Comparison of ENCODE assay signal across 1 cellular context in genomic region chr15:78024141-78024567, GRCh38.
TF ChIP-seq lines count a peak whose summit lies in the region.

No MANE protein-coding gene starts in this region.

TF ChIP-seq in IMR-90, 13 proteins besides CTCF, POLR2A, EP300 and RAD21:
- TF ChIP-seq SMC3 (IDR thresholded peaks at IDR 0.05; ENCODE audit: low read depth, low read length) (no peak), MAFK (IDR thresholded peaks at IDR 0.05; ENCODE audit: low read depth, low read length) (no peak), RFX5 (IDR thresholded peaks at IDR 0.05; ENCODE audit: low read depth, low read length) (no peak), FOS (IDR thresholded peaks at IDR 0.05; ENCODE audit: low read depth, low read length) (no peak), USF2 (IDR thresholded peaks at IDR 0.05; ENCODE audit: low read depth, low read length) (no peak), RCOR1 (IDR thresholded peaks at IDR 0.05; ENCODE audit: insufficient replicate concordance, low read length) (no peak)
- TF ChIP-seq, protein P1, sequence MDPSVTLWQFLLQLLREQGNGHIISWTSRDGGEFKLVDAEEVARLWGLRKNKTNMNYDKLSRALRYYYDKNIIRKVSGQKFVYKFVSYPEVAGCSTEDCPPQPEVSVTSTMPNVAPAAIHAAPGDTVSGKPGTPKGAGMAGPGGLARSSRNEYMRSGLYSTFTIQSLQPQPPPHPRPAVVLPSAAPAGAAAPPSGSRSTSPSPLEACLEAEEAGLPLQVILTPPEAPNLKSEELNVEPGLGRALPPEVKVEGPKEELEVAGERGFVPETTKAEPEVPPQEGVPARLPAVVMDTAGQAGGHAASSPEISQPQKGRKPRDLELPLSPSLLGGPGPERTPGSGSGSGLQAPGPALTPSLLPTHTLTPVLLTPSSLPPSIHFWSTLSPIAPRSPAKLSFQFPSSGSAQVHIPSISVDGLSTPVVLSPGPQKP (IDR thresholded peaks at IDR 0.05; ENCODE audit: borderline replicate concordance, low read depth, low read length): no peak
